7 cellular contexts compared by ENCODE assay signal in genomic region chr4:150078041-150078995, GRCh38.
DNase-seq lines count a peak whose midpoint lies in the region; ATAC-seq and TF ChIP-seq lines count a peak whose summit lies in the region.

DCLK2 (plus strand) TSS chr4:150078445; CDS start chr4:150079028, 583 bp downstream.

- DNase-seq in GM06990 (ENCODE audit: extremely low read depth, insufficient read length) (peak; percentile 15), HL-60 (ENCODE audit: low read depth in 1 of 2, low spot score in 1 of 2) (peak in 1 of 2 experiments; percentile 8), T47D (ENCODE audit: low read depth in 1 of 2, low spot score in 1 of 2) (peak; percentile 45 to 64)

- H2AFZ ChIP-seq in OCI-LY3 (ENCODE audit: low read depth, low read length): peak within 1 kb of the TSS; percentile 93

- H3K9me3 ChIP-seq in OCI-LY3 (ENCODE audit: insufficient read depth, low read length): no peaks in the 10 kb centered on the region

- H3K36me3 ChIP-seq in GM06990 (ENCODE audit: control insufficient read depth, insufficient read depth, low read length) (no peaks in the 10 kb centered on the region), OCI-LY3 (replicated peaks; ENCODE audit: low read depth, low read length) (no peaks in the 10 kb centered on the region), rectal smooth muscle tissue (ENCODE audit: control insufficient read depth, insufficient read depth, low read length) (no peaks in the 10 kb centered on the region)

- no peak for ATAC-seq in GM18870 (IDR thresholded peaks at IDR 0.05; ENCODE audit: unreplicated experiment)

- in situ Hi-C loops in T47D (cut with HindIII; ENCODE audit: low pct_unique_long_range_greater_than_20kb, low sequenced_read_pairs): no loop called here

- H3K27me3 ChIP-seq in GM06990 (replicated peaks; ENCODE audit: control insufficient read depth, insufficient read depth, low read length) (no peaks in the 10 kb centered on the region; the same call in 1 of the 2 replicates), HL-60 (ENCODE audit: insufficient read depth, poor library complexity, severe bottlenecking) (peaks cover 26% of the 10 kb centered on the region), OCI-LY3 (ENCODE audit: low read depth, low read length) (peaks cover 30% of the 10 kb centered on the region), rectal smooth muscle tissue (ENCODE audit: control insufficient read depth, insufficient read depth, low read length) (no peaks in the 10 kb centered on the region)

- peaks cover 14% of the 10 kb centered on the region; the same call in 1 of the 2 replicates for H3K79me2 ChIP-seq in OCI-LY3 (ENCODE audit: low read length)

- H3K4me3 ChIP-seq in GM06990 (replicated peaks; ENCODE audit: low read depth, low read length) (peak within 1 kb of the TSS; percentile 16; the same call in 1 of the 2 replicates), HL-60 (replicated peaks; ENCODE audit: insufficient read depth, low read length) (peak within 1 kb of the TSS; percentile 46), OCI-LY3 (ENCODE audit: low read length) (peak within 1 kb of the TSS; percentile 86), iPS-11a (ENCODE audit: low read depth, low read length) (peak within 1 kb of the TSS; percentile 43), rectal smooth muscle tissue (ENCODE audit: low read length) (peak within 1 kb of the TSS; percentile 74)

- peaks cover 40% of the 10 kb centered on the region for H3K4me1 ChIP-seq in OCI-LY3 (ENCODE audit: low read length)
- H3K4me1 ChIP-seq in rectal smooth muscle tissue (ENCODE audit: control insufficient read depth, insufficient read depth, low read length): peaks cover 7% of the 10 kb centered on the region

- no peak for TF ChIP-seq CTCF in GM06990 (IDR thresholded peaks at IDR 0.05; ENCODE audit: insufficient read depth, low read length, poor library complexity, severe bottlenecking)
- no peak for TF ChIP-seq CTCF in HL-60 (IDR thresholded peaks at IDR 0.05; ENCODE audit: insufficient read depth, low read length)
- TF ChIP-seq CTCF in OCI-LY3 (IDR thresholded peaks at IDR 0.05; ENCODE audit: low read depth, low read length): no peak

- H3K9ac ChIP-seq in OCI-LY3 (ENCODE audit: low read length) (peak within 1 kb of the TSS; percentile 76), rectal smooth muscle tissue (ENCODE audit: low read length) (no peak within 1 kb of the TSS)

- no peak within 1 kb of the TSS for H3K27ac ChIP-seq in HL-60 (replicated peaks)
- H3K27ac ChIP-seq in OCI-LY3 (ENCODE audit: low read length): peak within 1 kb of the TSS; percentile 30
- peak within 1 kb of the TSS; percentile 90 for H3K27ac ChIP-seq in rectal smooth muscle tissue (ENCODE audit: low read depth, low read length)

- H4K20me1 ChIP-seq in OCI-LY3 (ENCODE audit: insufficient read depth, low read length): peaks cover 26% of the 10 kb centered on the region

- H3K4me2 ChIP-seq in OCI-LY3 (ENCODE audit: low read length): peak within 1 kb of the TSS; percentile 76

Comparison
In these comparisons a context has a peak if more than half of its experiments do, and no peak if none do; other contexts are left out.
1. H3K4me3 ChIP-seq: peak in every context shown above with its lines; median percentile 86 in OCI-LY3; 74 in rectal smooth muscle tissue; 46 in HL-60; 43 in iPS-11a; 16 in GM06990.